23 cellular contexts compared by ENCODE assay signal in genomic region chr2:168147858-168148794, GRCh38.
A peak's percentile ranks its signal among the peaks of the same experiment; 100 is the strongest.
DNase-seq lines count a peak whose midpoint lies in the region; ATAC-seq and TF ChIP-seq lines count a peak whose summit lies in the region.
"Had no signal": no experiment of that assay in that cellular context is flagged by ENCODE, and none has a peak within 500 bp of the region (broad histone marks: within the 10 kb centered on the region; RNA-seq: fewer than 3 reads in every experiment).

No MANE protein-coding gene starts in this region.

- H3K27me3 Mint-ChIP-seq in brain, result peaks cover 3% of the 10 kb centered on the region
- no peaks in the 10 kb centered on the region for H3K27me3 Mint-ChIP-seq in activated CD4-positive, alpha-beta T cell treated with anti-CD3 and anti-CD28 coated beads, Interleukin-2, amount 10 ng/mL, durations not matched to agents 24 days and 14 days
- H3K27me3 Mint-ChIP-seq: IgD-negative memory B cell had no signal

- no peak overlapping the region for H3K4me3 ChIP-seq in vagina
- H3K4me3 ChIP-seq: GM23338, SJSA1 had no signal

- H3K9me3 Mint-ChIP-seq in brain, result no peaks in the 10 kb centered on the region
- no peaks in the 10 kb centered on the region for H3K9me3 Mint-ChIP-seq in activated CD4-positive, alpha-beta T cell treated with anti-CD3 and anti-CD28 coated beads, Interleukin-2, amount 10 ng/mL, durations not matched to agents 24 days and 14 days
- H3K9me3 Mint-ChIP-seq: CD4-positive, CD25-positive, alpha-beta regulatory T cell; GM23338; IgD-negative memory B cell had no signal

- TF ChIP-seq CTCF in brain (conservative IDR thresholded peaks at IDR 0.05) (no peak), vagina (IDR thresholded peaks at IDR 0.05) (no peak)

- H3K27ac ChIP-seq in vagina, result peak overlapping the region; percentile 13
- H3K27ac ChIP-seq: SJSA1 had no signal

- peaks cover 76% of the 10 kb centered on the region for H3K4me1 Mint-ChIP-seq in brain
- H3K4me1 Mint-ChIP-seq in activated CD4-positive, alpha-beta T cell treated with anti-CD3 and anti-CD28 coated beads, Interleukin-2, amount 10 ng/mL, durations not matched to agents 24 days and 14 days, result peaks cover 8% of the 10 kb centered on the region

- H3K9me3 ChIP-seq in vagina, result no peaks in the 10 kb centered on the region
- H3K9me3 ChIP-seq: SJSA1 had no signal

- intact Hi-C loops in left ventricle myocardium superior (cut with micrococcal nuclease) (no loop called here), cardiac septum (cut with DNase I) (no loop called here), vagina (cut with DNase I) (no loop called here)
- intact Hi-C loops in activated CD4-positive, alpha-beta T cell treated with anti-CD3 and anti-CD28 coated beads, Interleukin-2, amount 10 ng/mL, durations not matched to agents 24 days and 14 days (cut with micrococcal nuclease), result loop anchor here (10.0 kb wide), 1 partner anchor 747 kb away; the partner anchor contains the start of gene SPC25

- ATAC-seq in left ventricle myocardium superior (peak; percentile 12), GM19463 (IDR thresholded peaks at IDR 0.05; ENCODE audit: unreplicated experiment) (no peak), GM21529 (IDR thresholded peaks at IDR 0.05; ENCODE audit: unreplicated experiment) (no peak)
- ATAC-seq: GM23338 had no signal

- H3K27ac Mint-ChIP-seq in brain, result peak overlapping the region in 4 of 5 experiments; percentile 9 to 66 (median 38)
- H3K27ac Mint-ChIP-seq in activated CD4-positive, alpha-beta T cell treated with anti-CD3 and anti-CD28 coated beads, Interleukin-2, amount 10 ng/mL, durations not matched to agents 24 days and 14 days, result no peak overlapping the region
- H3K27ac Mint-ChIP-seq: GM23338, IgD-negative memory B cell had no signal

- H3K27me3 ChIP-seq in vagina, result no peaks in the 10 kb centered on the region
- H3K27me3 ChIP-seq: SJSA1 had no signal

- no peak for TF ChIP-seq POLR2A in vagina (IDR thresholded peaks at IDR 0.05)

- peaks cover 0 to 5% of the 10 kb centered on the region in 2 donors for H3K36me3 ChIP-seq in vagina

- no peak overlapping the region for H3K4me3 Mint-ChIP-seq in brain
- H3K4me3 Mint-ChIP-seq in activated CD4-positive, alpha-beta T cell treated with anti-CD3 and anti-CD28 coated beads, Interleukin-2, amount 10 ng/mL, durations not matched to agents 24 days and 14 days, result no peak overlapping the region
- H3K4me3 Mint-ChIP-seq: CD4-positive, CD25-positive, alpha-beta regulatory T cell; GM23338; IgD-negative memory B cell had no signal

- peaks cover 41% of the 10 kb centered on the region for H3K36me3 Mint-ChIP-seq in brain
- H3K36me3 Mint-ChIP-seq in activated CD4-positive, alpha-beta T cell treated with anti-CD3 and anti-CD28 coated beads, Interleukin-2, amount 10 ng/mL, durations not matched to agents 24 days and 14 days (ENCODE audit: low read depth), result peaks cover 9% of the 10 kb centered on the region

- DNase-seq in left ventricle myocardium superior (no peak), cardiac septum (ENCODE audit: low spot score) (no peak), left kidney (ENCODE audit: low read depth, low spot score) (peak; percentile 24), vagina (ENCODE audit: extremely low spot score in 2 of 2) (peak in 1 of 2 donors; percentile 18)
- no peak for DNase-seq in activated CD4-positive, alpha-beta T cell treated with anti-CD3 and anti-CD28 coated beads, Interleukin-2, amount 10 ng/mL, durations not matched to agents 24 days and 14 days
- DNase-seq: 8988T; CD4-positive, CD25-positive, alpha-beta regulatory T cell; COR-L47; DMS79; HCEC 1CT; MV-4-11; NCI-H1105 treated with DMSO at 0.1 percent for 48 hours; NCI-H1694; NCI-H2081 treated with DMSO at 0.1 percent for 48 hours; NCI-H2171 treated with DMSO at 0.1 percent for 48 hours; NCI-H526 treated with DMSO at 0.1 percent for 48 hours; OCI-M1 had no signal

- H3K4me1 ChIP-seq in vagina, result peaks cover 19% of the 10 kb centered on the region
- H3K4me1 ChIP-seq: SJSA1 had no signal
